ENCODE assay signal across 9 cellular contexts in the genomic region with DNA sequence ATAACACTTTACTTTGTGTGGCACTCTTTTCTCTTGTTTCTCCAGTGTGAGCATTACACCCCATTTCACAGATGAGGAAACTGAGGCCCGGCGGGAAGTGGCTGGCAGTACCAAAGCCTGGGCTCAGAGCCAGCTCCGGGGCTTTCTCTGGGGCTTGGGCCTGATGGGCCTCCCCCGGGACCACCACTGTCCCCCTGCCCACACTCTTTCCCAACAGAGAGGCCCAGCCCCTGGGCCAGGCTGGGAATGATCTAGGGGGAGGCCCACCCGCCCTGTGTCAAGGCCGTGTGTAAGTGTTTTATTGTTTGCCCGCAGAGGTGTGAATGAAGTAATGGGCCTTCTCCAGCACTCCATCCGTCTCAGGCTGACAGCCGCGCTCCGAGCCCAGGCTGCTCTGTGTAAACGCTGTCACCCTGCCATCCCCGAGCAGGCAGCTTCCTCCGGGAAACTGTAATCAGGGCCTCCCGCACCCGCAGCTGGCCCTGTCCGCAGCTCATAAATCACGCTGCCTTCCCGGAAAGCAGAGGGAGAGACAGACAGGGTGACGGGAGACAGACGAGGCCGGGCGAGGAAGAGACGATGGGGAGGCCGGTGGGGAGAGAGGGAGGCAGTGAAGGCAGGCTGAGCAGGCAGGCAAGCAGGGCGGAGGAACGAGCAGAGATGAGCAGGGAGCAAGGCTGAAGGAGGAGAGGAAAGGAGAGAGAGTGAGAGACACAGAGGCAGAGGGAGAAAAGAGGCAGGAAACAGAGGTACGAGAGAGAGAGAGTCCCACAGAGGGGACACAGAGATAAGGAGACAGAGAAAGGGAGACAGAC.
DNase-seq lines count a peak whose midpoint lies in the region; ATAC-seq and TF ChIP-seq lines count a peak whose summit lies in the region.
"Had no signal": no experiment of that assay in that cellular context is flagged by ENCODE, and none has a peak within 500 bp of the region (broad histone marks: within the 10 kb centered on the region; RNA-seq: fewer than 3 reads in every experiment).

No MANE protein-coding gene starts in this region.

- no peaks in the 10 kb centered on the region for H4K20me1 ChIP-seq in fibroblast of lung (ENCODE audit: control insufficient read depth, extremely low read depth, insufficient read depth, low read length)

- H3K27ac ChIP-seq in fibroblast of lung (ENCODE audit: insufficient read depth, low read length): no peak overlapping the region
- H3K27ac ChIP-seq in rectal smooth muscle tissue (ENCODE audit: low read depth, low read length): peak overlapping the region; percentile 14
- H3K27ac ChIP-seq in substantia nigra (ENCODE audit: low read depth, low read length, poor library complexity, severe bottlenecking): no peak overlapping the region

- H3K27me3 ChIP-seq in H7 (ENCODE audit: control insufficient read depth, insufficient read depth, low read length) (0 out of 2 replicates have a peak, but pooled peaks cover 2% of the 10 kb centered on the region), fibroblast of lung (ENCODE audit: control insufficient read depth, insufficient read depth, low read length) (peaks cover 35% of the 10 kb centered on the region), rectal smooth muscle tissue (ENCODE audit: control insufficient read depth, insufficient read depth, low read length) (peaks cover 15% of the 10 kb centered on the region)

- H3K4me1 ChIP-seq in fibroblast of lung (ENCODE audit: control insufficient read depth, extremely low read depth, insufficient read depth, low read length) (no peaks in the 10 kb centered on the region), rectal smooth muscle tissue (ENCODE audit: control insufficient read depth, insufficient read depth, low read length) (peaks cover 4% of the 10 kb centered on the region)

- H3K9ac ChIP-seq in fibroblast of lung (ENCODE audit: insufficient read depth, low read length) (no peak overlapping the region), rectal smooth muscle tissue (ENCODE audit: low read length) (no peak overlapping the region)

- H3K4me3 ChIP-seq in H7 (ENCODE audit: insufficient read depth, low read depth, low read length): no peak overlapping the region
- no peak overlapping the region for H3K4me3 ChIP-seq in fibroblast of lung (replicated peaks in 1 of 4; ENCODE audit: control extremely low read depth in 1 of 4, insufficient read depth in 1 of 4, low read depth in 3 of 4, low read length in 4 of 4)
- H3K4me3 ChIP-seq in rectal smooth muscle tissue (ENCODE audit: low read length): peak overlapping the region; percentile 40

- DNase-seq in H7 (peak; percentile 54), NCI-H69 (lab: John Stamatoyannopoulos, UW) (peak; percentile 86), fibroblast of lung (ENCODE audit: low read depth in 2 of 2) (peak; percentile 43 to 88), midbrain (lab: John Stamatoyannopoulos, UW) (no peak), CD1c-positive myeloid dendritic cell (ENCODE audit: extremely low spot score) (no peak), substantia nigra (lab: John Stamatoyannopoulos, UW) (no peak)
- DNase-seq: activated effector memory CD4-positive, alpha-beta T cell treated with anti-CD3 and anti-CD28 coated beads, Interleukin-2, amount 50 U/mL, for 16 hours had no signal

- no peaks in the 10 kb centered on the region for H3K36me3 ChIP-seq in H7 (replicated peaks; ENCODE audit: control insufficient read depth, insufficient read depth, low read length)
- no peaks in the 10 kb centered on the region for H3K36me3 ChIP-seq in fibroblast of lung (ENCODE audit: control insufficient read depth, insufficient read depth, low read length)
- no peaks in the 10 kb centered on the region for H3K36me3 ChIP-seq in rectal smooth muscle tissue (ENCODE audit: control insufficient read depth, insufficient read depth, low read length)

- no peaks in the 10 kb centered on the region for H3K9me3 ChIP-seq in fibroblast of lung (ENCODE audit: control insufficient read depth, insufficient read depth, low read depth, low read length)

- no peak overlapping the region for H2AFZ ChIP-seq in fibroblast of lung (ENCODE audit: low read length)

- TF ChIP-seq CTCF in fibroblast of lung (conservative IDR thresholded peaks at IDR 0.05 in 1 of 2, IDR thresholded peaks at IDR 0.05 in 1 of 2; ENCODE audit: low read depth in 1 of 2, low read length in 2 of 2): no peak

- H3K4me2 ChIP-seq in fibroblast of lung (ENCODE audit: extremely low read depth, insufficient read depth, low read length): peak overlapping the region; percentile 5

- H3K79me2 ChIP-seq in fibroblast of lung (ENCODE audit: control insufficient read depth, insufficient read depth, low read length): no peaks in the 10 kb centered on the region

- ATAC-seq in GM18870 (IDR thresholded peaks at IDR 0.05; ENCODE audit: unreplicated experiment): no peak

Comparison
In these comparisons a context has a peak if more than half of its experiments do, and no peak if none do; other contexts are left out.
1. DNase-seq: peak in H7 (single experiment), NCI-H69 (single experiment) and fibroblast of lung (2 of 2); none in midbrain (single experiment), CD1c-positive myeloid dendritic cell (single experiment) and substantia nigra (0 of 49).